ENCODE assay signal across 1 cellular context in the genomic region with DNA sequence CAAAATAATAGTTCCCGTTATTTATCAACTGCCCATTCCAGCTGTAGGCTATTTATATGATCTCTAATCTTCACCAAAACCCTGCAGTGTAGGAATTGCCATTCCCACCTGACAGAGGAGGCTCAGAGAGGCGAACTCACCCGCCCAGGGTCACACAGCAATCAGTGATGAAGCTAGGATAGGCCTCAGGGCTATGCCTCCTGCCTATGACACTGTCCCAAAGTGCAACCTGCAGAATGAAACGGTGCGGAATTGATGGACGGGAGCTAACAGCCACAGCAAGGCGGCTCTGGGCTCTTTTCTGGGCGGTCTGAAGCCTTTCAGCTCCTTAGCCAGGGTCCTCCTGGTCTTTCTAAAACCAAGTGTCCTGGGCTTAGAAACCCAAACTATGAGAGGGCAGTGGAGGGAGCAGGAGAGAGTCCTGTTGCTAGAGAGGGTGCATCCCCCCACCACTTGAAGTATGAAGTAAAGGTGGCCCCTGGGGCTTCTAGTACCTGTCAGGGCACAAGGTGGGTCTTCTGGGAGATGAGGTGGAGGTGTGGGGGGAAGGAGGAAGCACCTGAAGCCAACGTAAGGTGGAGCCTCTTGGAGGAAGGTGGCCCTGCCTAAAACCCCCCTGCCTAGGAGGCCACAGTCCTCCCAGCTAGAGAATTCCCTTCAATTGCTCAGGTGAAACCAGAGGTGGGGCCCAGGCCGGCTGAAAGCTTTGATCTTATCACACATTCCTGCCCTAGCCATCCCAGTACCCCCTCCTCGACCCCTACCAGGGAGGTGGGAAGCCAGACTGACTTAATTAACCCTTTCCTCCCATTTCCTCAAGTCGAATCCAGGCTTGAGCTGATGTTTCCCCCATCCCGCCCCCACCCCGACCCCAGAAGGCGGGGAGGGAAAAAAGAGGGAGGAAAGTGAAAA.
A peak's percentile ranks its signal among the peaks of the same experiment; 100 is the strongest.
TF ChIP-seq lines count a peak whose summit lies in the region.

No MANE protein-coding gene starts in this region.

TF ChIP-seq in HepG2, 621 proteins besides CTCF, POLR2A, EP300 and RAD21 (continued from another document and continues in another):
- TF ChIP-seq, protein P1, sequence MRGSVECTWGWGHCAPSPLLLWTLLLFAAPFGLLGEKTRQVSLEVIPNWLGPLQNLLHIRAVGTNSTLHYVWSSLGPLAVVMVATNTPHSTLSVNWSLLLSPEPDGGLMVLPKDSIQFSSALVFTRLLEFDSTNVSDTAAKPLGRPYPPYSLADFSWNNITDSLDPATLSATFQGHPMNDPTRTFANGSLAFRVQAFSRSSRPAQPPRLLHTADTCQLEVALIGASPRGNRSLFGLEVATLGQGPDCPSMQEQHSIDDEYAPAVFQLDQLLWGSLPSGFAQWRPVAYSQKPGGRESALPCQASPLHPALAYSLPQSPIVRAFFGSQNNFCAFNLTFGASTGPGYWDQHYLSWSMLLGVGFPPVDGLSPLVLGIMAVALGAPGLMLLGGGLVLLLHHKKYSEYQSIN (CRISPR knock-in tag; IDR thresholded peaks at IDR 0.05; ENCODE audit: borderline replicate concordance): no peak
- TF ChIP-seq FOSL2 (CRISPR knock-in tag; IDR thresholded peaks at IDR 0.05) (0 out of 2 replicates have a peak, but pooled peaks have one; percentile 12), ZNF263 (CRISPR knock-in tag; IDR thresholded peaks at IDR 0.05) (peak; percentile 74), ISL2 (CRISPR knock-in tag; IDR thresholded peaks at IDR 0.05) (peak; percentile 81), ZNF556 (CRISPR knock-in tag; IDR thresholded peaks at IDR 0.05; ENCODE audit: borderline replicate concordance) (0 out of 2 replicates have a peak, but pooled peaks have one; percentile 22), ZNF383 (CRISPR knock-in tag; IDR thresholded peaks at IDR 0.05; ENCODE audit: borderline replicate concordance) (no peak), ZNF17 (CRISPR knock-in tag; IDR thresholded peaks at IDR 0.05) (no peak), ZNF224 (CRISPR knock-in tag; IDR thresholded peaks at IDR 0.05) (0 out of 2 replicates have a peak, but pooled peaks have one; percentile 31), ZNF577 (CRISPR knock-in tag; IDR thresholded peaks at IDR 0.05; ENCODE audit: borderline replicate concordance, low read depth) (no peak), SUZ12 (IDR thresholded peaks at IDR 0.05; ENCODE audit: low read depth, low read length) (no peak), RELA (CRISPR knock-in tag; IDR thresholded peaks at IDR 0.05) (no peak), HNRNPLL (IDR thresholded peaks at IDR 0.05; ENCODE audit: low read depth, low read length, poor library complexity, severe bottlenecking) (no peak), NONO (IDR thresholded peaks at IDR 0.05) (no peak), NONO (CRISPR knock-in tag; conservative IDR thresholded peaks at IDR 0.05) (peak; percentile 74; the same call in 1 of the 2 replicates), ARHGAP35 (CRISPR knock-in tag; IDR thresholded peaks at IDR 0.05; ENCODE audit: borderline replicate concordance) (no peak), TCF7 (IDR thresholded peaks at IDR 0.05; ENCODE audit: low read depth) (peak; percentile 94), RXRB (CRISPR knock-in tag; IDR thresholded peaks at IDR 0.05; ENCODE audit: borderline replicate concordance) (peak; percentile 32; the same call in 1 of the 2 replicates), TMF1 (CRISPR knock-in tag; IDR thresholded peaks at IDR 0.05; ENCODE audit: low read depth) (no peak), ZNF839 (CRISPR knock-in tag; IDR thresholded peaks at IDR 0.05; ENCODE audit: borderline replicate concordance) (no peak), JUN (CRISPR knock-in tag; IDR thresholded peaks at IDR 0.05) (no peak), ATRX (CRISPR knock-in tag; IDR thresholded peaks at IDR 0.05; ENCODE audit: borderline replicate concordance) (no peak), ZKSCAN1 (IDR thresholded peaks at IDR 0.05; ENCODE audit: low read length) (no peak), SNRNP70 (IDR thresholded peaks at IDR 0.05; ENCODE audit: low read depth, low read length) (no peak)
- TF ChIP-seq, protein P2, sequence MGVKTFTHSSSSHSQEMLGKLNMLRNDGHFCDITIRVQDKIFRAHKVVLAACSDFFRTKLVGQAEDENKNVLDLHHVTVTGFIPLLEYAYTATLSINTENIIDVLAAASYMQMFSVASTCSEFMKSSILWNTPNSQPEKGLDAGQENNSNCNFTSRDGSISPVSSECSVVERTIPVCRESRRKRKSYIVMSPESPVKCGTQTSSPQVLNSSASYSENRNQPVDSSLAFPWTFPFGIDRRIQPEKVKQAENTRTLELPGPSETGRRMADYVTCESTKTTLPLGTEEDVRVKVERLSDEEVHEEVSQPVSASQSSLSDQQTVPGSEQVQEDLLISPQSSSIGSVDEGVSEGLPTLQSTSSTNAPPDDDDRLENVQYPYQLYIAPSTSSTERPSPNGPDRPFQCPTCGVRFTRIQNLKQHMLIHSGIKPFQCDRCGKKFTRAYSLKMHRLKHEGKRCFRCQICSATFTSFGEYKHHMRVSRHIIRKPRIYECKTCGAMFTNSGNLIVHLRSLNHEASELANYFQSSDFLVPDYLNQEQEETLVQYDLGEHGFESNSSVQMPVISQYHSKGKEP (CRISPR knock-in tag; IDR thresholded peaks at IDR 0.05): no peak
- TF ChIP-seq, protein P3, sequence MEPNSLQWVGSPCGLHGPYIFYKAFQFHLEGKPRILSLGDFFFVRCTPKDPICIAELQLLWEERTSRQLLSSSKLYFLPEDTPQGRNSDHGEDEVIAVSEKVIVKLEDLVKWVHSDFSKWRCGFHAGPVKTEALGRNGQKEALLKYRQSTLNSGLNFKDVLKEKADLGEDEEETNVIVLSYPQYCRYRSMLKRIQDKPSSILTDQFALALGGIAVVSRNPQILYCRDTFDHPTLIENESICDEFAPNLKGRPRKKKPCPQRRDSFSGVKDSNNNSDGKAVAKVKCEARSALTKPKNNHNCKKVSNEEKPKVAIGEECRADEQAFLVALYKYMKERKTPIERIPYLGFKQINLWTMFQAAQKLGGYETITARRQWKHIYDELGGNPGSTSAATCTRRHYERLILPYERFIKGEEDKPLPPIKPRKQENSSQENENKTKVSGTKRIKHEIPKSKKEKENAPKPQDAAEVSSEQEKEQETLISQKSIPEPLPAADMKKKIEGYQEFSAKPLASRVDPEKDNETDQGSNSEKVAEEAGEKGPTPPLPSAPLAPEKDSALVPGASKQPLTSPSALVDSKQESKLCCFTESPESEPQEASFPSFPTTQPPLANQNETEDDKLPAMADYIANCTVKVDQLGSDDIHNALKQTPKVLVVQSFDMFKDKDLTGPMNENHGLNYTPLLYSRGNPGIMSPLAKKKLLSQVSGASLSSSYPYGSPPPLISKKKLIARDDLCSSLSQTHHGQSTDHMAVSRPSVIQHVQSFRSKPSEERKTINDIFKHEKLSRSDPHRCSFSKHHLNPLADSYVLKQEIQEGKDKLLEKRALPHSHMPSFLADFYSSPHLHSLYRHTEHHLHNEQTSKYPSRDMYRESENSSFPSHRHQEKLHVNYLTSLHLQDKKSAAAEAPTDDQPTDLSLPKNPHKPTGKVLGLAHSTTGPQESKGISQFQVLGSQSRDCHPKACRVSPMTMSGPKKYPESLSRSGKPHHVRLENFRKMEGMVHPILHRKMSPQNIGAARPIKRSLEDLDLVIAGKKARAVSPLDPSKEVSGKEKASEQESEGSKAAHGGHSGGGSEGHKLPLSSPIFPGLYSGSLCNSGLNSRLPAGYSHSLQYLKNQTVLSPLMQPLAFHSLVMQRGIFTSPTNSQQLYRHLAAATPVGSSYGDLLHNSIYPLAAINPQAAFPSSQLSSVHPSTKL (CRISPR knock-in tag; IDR thresholded peaks at IDR 0.05): peak; percentile 56
- TF ChIP-seq, protein P4, sequence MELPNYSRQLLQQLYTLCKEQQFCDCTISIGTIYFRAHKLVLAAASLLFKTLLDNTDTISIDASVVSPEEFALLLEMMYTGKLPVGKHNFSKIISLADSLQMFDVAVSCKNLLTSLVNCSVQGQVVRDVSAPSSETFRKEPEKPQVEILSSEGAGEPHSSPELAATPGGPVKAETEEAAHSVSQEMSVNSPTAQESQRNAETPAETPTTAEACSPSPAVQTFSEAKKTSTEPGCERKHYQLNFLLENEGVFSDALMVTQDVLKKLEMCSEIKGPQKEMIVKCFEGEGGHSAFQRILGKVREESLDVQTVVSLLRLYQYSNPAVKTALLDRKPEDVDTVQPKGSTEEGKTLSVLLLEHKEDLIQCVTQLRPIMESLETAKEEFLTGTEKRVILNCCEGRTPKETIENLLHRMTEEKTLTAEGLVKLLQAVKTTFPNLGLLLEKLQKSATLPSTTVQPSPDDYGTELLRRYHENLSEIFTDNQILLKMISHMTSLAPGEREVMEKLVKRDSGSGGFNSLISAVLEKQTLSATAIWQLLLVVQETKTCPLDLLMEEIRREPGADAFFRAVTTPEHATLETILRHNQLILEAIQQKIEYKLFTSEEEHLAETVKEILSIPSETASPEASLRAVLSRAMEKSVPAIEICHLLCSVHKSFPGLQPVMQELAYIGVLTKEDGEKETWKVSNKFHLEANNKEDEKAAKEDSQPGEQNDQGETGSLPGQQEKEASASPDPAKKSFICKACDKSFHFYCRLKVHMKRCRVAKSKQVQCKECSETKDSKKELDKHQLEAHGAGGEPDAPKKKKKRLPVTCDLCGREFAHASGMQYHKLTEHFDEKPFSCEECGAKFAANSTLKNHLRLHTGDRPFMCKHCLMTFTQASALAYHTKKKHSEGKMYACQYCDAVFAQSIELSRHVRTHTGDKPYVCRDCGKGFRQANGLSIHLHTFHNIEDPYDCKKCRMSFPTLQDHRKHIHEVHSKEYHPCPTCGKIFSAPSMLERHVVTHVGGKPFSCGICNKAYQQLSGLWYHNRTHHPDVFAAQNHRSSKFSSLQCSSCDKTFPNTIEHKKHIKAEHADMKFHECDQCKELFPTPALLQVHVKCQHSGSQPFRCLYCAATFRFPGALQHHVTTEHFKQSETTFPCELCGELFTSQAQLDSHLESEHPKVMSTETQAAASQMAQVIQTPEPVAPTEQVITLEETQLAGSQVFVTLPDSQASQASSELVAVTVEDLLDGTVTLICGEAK (IDR thresholded peaks at IDR 0.05): no peak
- TF ChIP-seq, protein P4 (CRISPR knock-in tag; IDR thresholded peaks at IDR 0.05): no peak
- TF ChIP-seq, protein P5, sequence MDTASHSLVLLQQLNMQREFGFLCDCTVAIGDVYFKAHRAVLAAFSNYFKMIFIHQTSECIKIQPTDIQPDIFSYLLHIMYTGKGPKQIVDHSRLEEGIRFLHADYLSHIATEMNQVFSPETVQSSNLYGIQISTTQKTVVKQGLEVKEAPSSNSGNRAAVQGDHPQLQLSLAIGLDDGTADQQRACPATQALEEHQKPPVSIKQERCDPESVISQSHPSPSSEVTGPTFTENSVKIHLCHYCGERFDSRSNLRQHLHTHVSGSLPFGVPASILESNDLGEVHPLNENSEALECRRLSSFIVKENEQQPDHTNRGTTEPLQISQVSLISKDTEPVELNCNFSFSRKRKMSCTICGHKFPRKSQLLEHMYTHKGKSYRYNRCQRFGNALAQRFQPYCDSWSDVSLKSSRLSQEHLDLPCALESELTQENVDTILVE (CRISPR knock-in tag; IDR thresholded peaks at IDR 0.05): no peak
- TF ChIP-seq, protein P6, sequence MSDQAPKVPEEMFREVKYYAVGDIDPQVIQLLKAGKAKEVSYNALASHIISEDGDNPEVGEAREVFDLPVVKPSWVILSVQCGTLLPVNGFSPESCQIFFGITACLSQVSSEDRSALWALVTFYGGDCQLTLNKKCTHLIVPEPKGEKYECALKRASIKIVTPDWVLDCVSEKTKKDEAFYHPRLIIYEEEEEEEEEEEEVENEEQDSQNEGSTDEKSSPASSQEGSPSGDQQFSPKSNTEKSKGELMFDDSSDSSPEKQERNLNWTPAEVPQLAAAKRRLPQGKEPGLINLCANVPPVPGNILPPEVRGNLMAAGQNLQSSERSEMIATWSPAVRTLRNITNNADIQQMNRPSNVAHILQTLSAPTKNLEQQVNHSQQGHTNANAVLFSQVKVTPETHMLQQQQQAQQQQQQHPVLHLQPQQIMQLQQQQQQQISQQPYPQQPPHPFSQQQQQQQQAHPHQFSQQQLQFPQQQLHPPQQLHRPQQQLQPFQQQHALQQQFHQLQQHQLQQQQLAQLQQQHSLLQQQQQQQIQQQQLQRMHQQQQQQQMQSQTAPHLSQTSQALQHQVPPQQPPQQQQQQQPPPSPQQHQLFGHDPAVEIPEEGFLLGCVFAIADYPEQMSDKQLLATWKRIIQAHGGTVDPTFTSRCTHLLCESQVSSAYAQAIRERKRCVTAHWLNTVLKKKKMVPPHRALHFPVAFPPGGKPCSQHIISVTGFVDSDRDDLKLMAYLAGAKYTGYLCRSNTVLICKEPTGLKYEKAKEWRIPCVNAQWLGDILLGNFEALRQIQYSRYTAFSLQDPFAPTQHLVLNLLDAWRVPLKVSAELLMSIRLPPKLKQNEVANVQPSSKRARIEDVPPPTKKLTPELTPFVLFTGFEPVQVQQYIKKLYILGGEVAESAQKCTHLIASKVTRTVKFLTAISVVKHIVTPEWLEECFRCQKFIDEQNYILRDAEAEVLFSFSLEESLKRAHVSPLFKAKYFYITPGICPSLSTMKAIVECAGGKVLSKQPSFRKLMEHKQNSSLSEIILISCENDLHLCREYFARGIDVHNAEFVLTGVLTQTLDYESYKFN (CRISPR knock-in tag; conservative IDR thresholded peaks at IDR 0.05): peak; percentile 83
